ENCODE assay signal across 8 cellular contexts in the genomic region with DNA sequence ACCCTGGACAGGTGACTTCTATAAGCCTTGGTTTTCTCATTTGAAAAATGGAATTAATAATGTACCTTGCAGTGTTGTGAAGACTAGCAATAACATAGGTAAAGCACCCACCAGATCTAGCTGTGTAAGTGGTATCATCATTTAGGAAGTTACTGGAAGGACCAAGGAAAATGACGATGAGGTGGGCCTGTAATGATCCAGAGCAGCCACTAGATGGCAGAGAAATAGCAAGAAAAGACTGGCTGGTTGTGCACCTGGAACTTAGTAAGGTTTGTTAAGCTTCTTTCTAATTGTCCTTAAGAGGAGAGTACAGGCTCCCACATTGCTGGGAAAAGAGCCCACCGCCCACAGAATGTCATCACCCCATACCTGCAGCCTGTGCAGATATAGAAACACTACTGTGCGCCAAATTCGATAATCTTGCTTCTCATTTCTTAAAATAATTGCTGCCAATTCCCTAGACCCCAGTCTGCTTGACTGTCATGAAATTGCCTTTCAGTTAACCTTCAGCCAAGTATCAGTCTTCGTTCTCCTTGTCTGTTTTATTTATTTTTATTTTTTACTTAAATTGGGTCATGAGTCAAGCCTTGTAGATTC. TPM values are rescaled to one million over a fixed set of nuclear protein-coding genes. Genes with fewer than 3 reads are reported as not detected.
A peak's percentile ranks its signal among the peaks of the same experiment; 100 is the strongest.
DNase-seq lines count a peak whose midpoint lies in the region; ATAC-seq and TF ChIP-seq lines count a peak whose summit lies in the region.

No MANE protein-coding gene starts in this region.

- ATAC-seq in SK-N-SH treated with all-trans-retinoic acid at 6 μM for 48 hours: peak; percentile 65
- no peak for ATAC-seq in GM21360 (IDR thresholded peaks at IDR 0.05; ENCODE audit: unreplicated experiment)
- ATAC-seq in GM19035 (IDR thresholded peaks at IDR 0.05; ENCODE audit: unreplicated experiment): no peak

- DNase-seq in EH (ENCODE audit: low read depth) (peak; percentile 68), NB4 (ENCODE audit: low read depth) (peak; percentile 68), dermis blood vessel endothelial cell (peak; percentile 79), midbrain (lab: John Stamatoyannopoulos, UW) (peak; percentile 57)

- TF ChIP-seq CTCF in 22Rv1 (IDR thresholded peaks at IDR 0.05) (peak; percentile 88), NB4 (IDR thresholded peaks at IDR 0.05; ENCODE audit: low read depth, low read length) (peak; percentile 67)

- H3K27ac ChIP-seq in 22Rv1: no peak overlapping the region

- H3K4me3 ChIP-seq in NB4 (ENCODE audit: low read depth, low read length): no peak overlapping the region

- no peak for TF ChIP-seq POLR2A in NB4 (IDR thresholded peaks at IDR 0.05; ENCODE audit: extremely low read depth, insufficient read length)

TF ChIP-seq in SK-N-SH treated with all-trans-retinoic acid at 6 μM for 48 hours, 23 proteins besides CTCF, POLR2A, EP300 and RAD21:
- TF ChIP-seq TOX (CRISPR knock-in tag; IDR thresholded peaks at IDR 0.05; ENCODE audit: borderline replicate concordance) (no peak), ZNF70 (CRISPR knock-in tag; IDR thresholded peaks at IDR 0.05) (no peak), TCF4 (CRISPR knock-in tag; IDR thresholded peaks at IDR 0.05; ENCODE audit: borderline replicate concordance) (no peak), ZNF565 (CRISPR knock-in tag; conservative IDR thresholded peaks at IDR 0.05; ENCODE audit: low read depth) (no peak)

RNA-seq across cellular contexts. Expression of gene WNT4, which starts 37.2 kb away (rescaled TPM):
- under 0.01 and 0.14 TPM in 2 replicates for total RNA-seq in dermis blood vessel endothelial cell

RNA-seq across cellular contexts. Expression of gene CDC42, which starts 53.2 kb away (rescaled TPM):
- total RNA-seq in dermis blood vessel endothelial cell: 483 and 772 TPM in 2 replicates
